16 cellular contexts compared by ENCODE assay signal in genomic region chr7:30531286-30531685, GRCh38. TPM values are rescaled to one million over a fixed set of nuclear protein-coding genes. Genes with fewer than 3 reads are reported as not detected.
DNase-seq lines count a peak whose midpoint lies in the region; ATAC-seq lines count a peak whose summit lies in the region.
"Had no signal": no experiment of that assay in that cellular context is flagged by ENCODE, and none has a peak within 500 bp of the region (broad histone marks: within the 10 kb centered on the region; RNA-seq: fewer than 3 reads in every experiment).

No MANE protein-coding gene starts in this region.

- H3K36me3 Mint-ChIP-seq in activated naive CD8-positive, alpha-beta T cell treated with anti-CD3 and anti-CD28 coated beads, Interleukin-2, amount 50 U/mL, for 24 hours (ENCODE audit: low read depth), result peaks cover 3% of the 10 kb centered on the region
- no peaks in the 10 kb centered on the region for H3K36me3 Mint-ChIP-seq in activated naive CD8-positive, alpha-beta T cell treated with anti-CD3 and anti-CD28 coated beads for 36 hours

- DNase-seq in activated naive CD8-positive, alpha-beta T cell treated with anti-CD3 and anti-CD28 coated beads, Interleukin-2, amount 50 U/mL, for 24 hours, result no peak
- no peak for DNase-seq in activated naive CD8-positive, alpha-beta T cell treated with anti-CD3 and anti-CD28 coated beads for 36 hours
- DNase-seq in RKO (ENCODE audit: low spot score) (peak; percentile 79), NCI-H345 (lab: John Stamatoyannopoulos, UW) (no peak), hippocampal formation (lab: John Stamatoyannopoulos, UW) (no peak)
- DNase-seq: ACHN; CD4-positive, alpha-beta memory T cell; Kasumi-1; NCI-H187 treated with DMSO at 0.1 percent for 48 hours; NCI-H2171; NCI-H510A; NCI-H82; SIG-M5 had no signal

- H3K27me3 Mint-ChIP-seq in activated naive CD8-positive, alpha-beta T cell treated with anti-CD3 and anti-CD28 coated beads, Interleukin-2, amount 50 U/mL, for 24 hours, result no peaks in the 10 kb centered on the region
- no peaks in the 10 kb centered on the region for H3K27me3 Mint-ChIP-seq in activated naive CD8-positive, alpha-beta T cell treated with anti-CD3 and anti-CD28 coated beads for 36 hours
- H3K27me3 Mint-ChIP-seq: CD4-positive, alpha-beta memory T cell had no signal

- no peaks in the 10 kb centered on the region for H3K4me1 Mint-ChIP-seq in activated naive CD8-positive, alpha-beta T cell treated with anti-CD3 and anti-CD28 coated beads, Interleukin-2, amount 50 U/mL, for 24 hours
- H3K4me1 Mint-ChIP-seq in activated naive CD8-positive, alpha-beta T cell treated with anti-CD3 and anti-CD28 coated beads for 36 hours, result no peaks in the 10 kb centered on the region
- H3K4me1 Mint-ChIP-seq: CD4-positive, alpha-beta memory T cell had no signal

- peak; percentile 40 for ATAC-seq in activated naive CD8-positive, alpha-beta T cell treated with anti-CD3 and anti-CD28 coated beads, Interleukin-2, amount 50 U/mL, for 24 hours
- ATAC-seq in esophagus mucosa (peak; percentile 66), GM18909 (IDR thresholded peaks at IDR 0.05; ENCODE audit: poor library complexity, unreplicated experiment) (no peak)
- ATAC-seq: Panc1 had no signal

- H3K9me3 Mint-ChIP-seq in activated naive CD8-positive, alpha-beta T cell treated with anti-CD3 and anti-CD28 coated beads, Interleukin-2, amount 50 U/mL, for 24 hours, result no peaks in the 10 kb centered on the region
- no peaks in the 10 kb centered on the region for H3K9me3 Mint-ChIP-seq in activated naive CD8-positive, alpha-beta T cell treated with anti-CD3 and anti-CD28 coated beads for 36 hours

- H3K4me3 Mint-ChIP-seq in activated naive CD8-positive, alpha-beta T cell treated with anti-CD3 and anti-CD28 coated beads, Interleukin-2, amount 50 U/mL, for 24 hours, result no peak overlapping the region
- H3K4me3 Mint-ChIP-seq in activated naive CD8-positive, alpha-beta T cell treated with anti-CD3 and anti-CD28 coated beads for 36 hours, result no peak overlapping the region
- H3K4me3 Mint-ChIP-seq: CD4-positive, alpha-beta memory T cell had no signal

- H3K27ac Mint-ChIP-seq in activated naive CD8-positive, alpha-beta T cell treated with anti-CD3 and anti-CD28 coated beads, Interleukin-2, amount 50 U/mL, for 24 hours, result no peak overlapping the region
- H3K27ac Mint-ChIP-seq in activated naive CD8-positive, alpha-beta T cell treated with anti-CD3 and anti-CD28 coated beads for 36 hours, result no peak overlapping the region
- H3K27ac Mint-ChIP-seq: CD4-positive, alpha-beta memory T cell had no signal

RNA-seq across cellular contexts. Expression of gene GGCT, which starts 26.7 kb away (rescaled TPM):
- 10 to 100 TPM; 91.4 to 93.3 TPM for total RNA-seq in activated naive CD8-positive, alpha-beta T cell treated with anti-CD3 and anti-CD28 coated beads for 36 hours
- 56.6 TPM for total RNA-seq in esophagus mucosa

RNA-seq across cellular contexts. Expression of gene NOD1, which starts 52.7 kb away (rescaled TPM):
- total RNA-seq in activated naive CD8-positive, alpha-beta T cell treated with anti-CD3 and anti-CD28 coated beads for 36 hours, result 10 to 100 TPM; 12.6 to 12.8 TPM
- total RNA-seq in esophagus mucosa, result 6.6 TPM
